8 cellular contexts compared by ENCODE assay signal in genomic region chr12:49636979-49637378, GRCh38. TPM values are rescaled to one million over a fixed set of nuclear protein-coding genes. Genes with fewer than 3 reads are reported as not detected.
DNase-seq lines count a peak whose midpoint lies in the region; ATAC-seq and TF ChIP-seq lines count a peak whose summit lies in the region.

No MANE protein-coding gene starts in this region.

- TF ChIP-seq EP300 in Ishikawa (IDR thresholded peaks at IDR 0.05; ENCODE audit: borderline replicate concordance): no peak

- no peak for ATAC-seq in GM19324 (IDR thresholded peaks at IDR 0.05; ENCODE audit: low FRiP score, unreplicated experiment)

- H3K9ac ChIP-seq in adipocyte (ENCODE audit: low read length): peak overlapping the region; percentile 36

- intact Hi-C loops in posterior cingulate gyrus (cut with DNase I): no loop called here

- DNase-seq in NCI-H2081 (lab: John Stamatoyannopoulos, UW) (peak; percentile 47 to 59), NCI-H2081 treated with DMSO at 0.1 percent for 48 hours (lab: John Stamatoyannopoulos, UW) (no peak), SKM-1 treated with dmso at 0.1 percent for 144 hours (lab: John Stamatoyannopoulos, UW; ENCODE audit: unreplicated experiment) (peak; percentile 18), adipocyte (ENCODE audit: low read depth) (peak; percentile 84), cardiac muscle cell (ENCODE audit: low read depth in 1 of 2, low spot score in 1 of 2) (peak; percentile 67 to 78), posterior cingulate gyrus (peak in 7 of 10 donors; percentile 58 to 94 (median 65))

- TF ChIP-seq CTCF in cardiac muscle cell (IDR thresholded peaks at IDR 0.05; ENCODE audit: low read depth, low read length): peak; percentile 80

- H3K9me3 ChIP-seq in adipocyte (ENCODE audit: control insufficient read depth, low read length) (no peaks in the 10 kb centered on the region), cardiac muscle cell (ENCODE audit: low read depth) (no peaks in the 10 kb centered on the region)

- H3K36me3 ChIP-seq in adipocyte (ENCODE audit: control insufficient read depth, insufficient read depth, low read length, severe bottlenecking) (peaks cover 10% of the 10 kb centered on the region), cardiac muscle cell (peaks cover 7% of the 10 kb centered on the region)

- H3K4me1 ChIP-seq in adipocyte (ENCODE audit: control insufficient read depth, insufficient read depth, low read length) (peaks cover 8% of the 10 kb centered on the region), cardiac muscle cell (ENCODE audit: low read depth) (peaks cover 11% of the 10 kb centered on the region)

- H3K27me3 ChIP-seq in adipocyte (replicated peaks; ENCODE audit: control insufficient read depth, insufficient read depth, low read length) (no peaks in the 10 kb centered on the region), cardiac muscle cell (no peaks in the 10 kb centered on the region)

- H3K27ac ChIP-seq in cardiac muscle cell: peak overlapping the region; percentile 50

- TF ChIP-seq RAD21 in Ishikawa (IDR thresholded peaks at IDR 0.05; ENCODE audit: low read depth): peak; percentile 81

- no peak overlapping the region for H3K4me3 ChIP-seq in adipocyte (ENCODE audit: low read length)
- no peak overlapping the region for H3K4me3 ChIP-seq in cardiac muscle cell

TF ChIP-seq in Ishikawa, 13 proteins besides CTCF, POLR2A, EP300 and RAD21:
- TF ChIP-seq NFIC (IDR thresholded peaks at IDR 0.05) (no peak), YY1 (IDR thresholded peaks at IDR 0.05; ENCODE audit: low read depth) (peak; percentile 58; the same call in 1 of the 2 replicates)

RNA-seq across cellular contexts. Expression of gene PRPF40B, which starts 13.6 kb away (rescaled TPM):
- total RNA-seq in cardiac muscle cell: 27.4 and 52.9 TPM in 2 replicates
- 46.4 and 67.0 TPM in 2 replicates for polyA plus RNA-seq in cardiac muscle cell

RNA-seq across cellular contexts. Expression of gene FAM186B, which starts 31.5 kb away (rescaled TPM):
- total RNA-seq in cardiac muscle cell: 0.21 and 1.6 TPM in 2 replicates
- polyA plus RNA-seq in cardiac muscle cell: 0.64 and 0.99 TPM in 2 replicates
